Comparison of ENCODE assay signal across 17 cellular contexts in genomic region chr11:10655931-10656576, GRCh38. TPM values are rescaled to one million over a fixed set of nuclear protein-coding genes. Genes with fewer than 3 reads are reported as not detected.
A peak's percentile ranks its signal among the peaks of the same experiment; 100 is the strongest.
DNase-seq lines count a peak whose midpoint lies in the region; ATAC-seq and TF ChIP-seq lines count a peak whose summit lies in the region.
"Had no signal": no experiment of that assay in that cellular context is flagged by ENCODE, and none has a peak within 500 bp of the region (broad histone marks: within the 10 kb centered on the region; RNA-seq: fewer than 3 reads in every experiment).

No MANE protein-coding gene starts in this region.

- peak overlapping the region; percentile 35 for H3K27ac Mint-ChIP-seq in mesothelial cell of epicardium
- H3K27ac Mint-ChIP-seq in activated T-cell treated with anti-CD3 and anti-CD28 coated beads, Interleukin-2, amount 50 U/mL, for 72 hours, result no peak overlapping the region
- H3K27ac Mint-ChIP-seq: activated naive CD8-positive, alpha-beta T cell treated with anti-CD3 and anti-CD28 coated beads, Interleukin-2, amount 10 ng/mL, durations not matched to agents 7 days and 5 days; nephron progenitor cell; T-helper 2 cell treated with Interferon-gamma antibody and Interleukin-4, amounts not matched to agents 5 μg/mL and 100 μg/mL, for 36 hours had no signal

- no peak overlapping the region for H3K9ac ChIP-seq in GM23248

- H3K9me3 Mint-ChIP-seq in mesothelial cell of epicardium, result no peaks in the 10 kb centered on the region
- no peaks in the 10 kb centered on the region for H3K9me3 Mint-ChIP-seq in activated T-cell treated with anti-CD3 and anti-CD28 coated beads, Interleukin-2, amount 50 U/mL, for 72 hours
- H3K9me3 Mint-ChIP-seq: activated naive CD8-positive, alpha-beta T cell treated with anti-CD3 and anti-CD28 coated beads, Interleukin-2, amount 10 ng/mL, durations not matched to agents 7 days and 5 days; CD4-positive, CD25-positive, alpha-beta regulatory T cell; nephron progenitor cell; T-helper 2 cell treated with Interferon-gamma antibody and Interleukin-4, amounts not matched to agents 5 μg/mL and 100 μg/mL, for 36 hours had no signal

- H3K4me1 ChIP-seq in GM23248 (ENCODE audit: insufficient read depth), result peaks cover 54% of the 10 kb centered on the region
- H3K4me1 ChIP-seq in ascending aorta, result peaks cover 42 to 94% of the 10 kb centered on the region in 2 donors
- peaks cover 78 to 100% of the 10 kb centered on the region in 2 donors for H3K4me1 ChIP-seq in thoracic aorta (ENCODE audit: control insufficient read depth in 1 of 2, low read depth in 2 of 2)

- no peaks in the 10 kb centered on the region for H3K9me2 ChIP-seq in GM23248 (ENCODE audit: insufficient read depth)

- no peaks in the 10 kb centered on the region for H4K20me1 ChIP-seq in GM23248 (ENCODE audit: insufficient read depth)

- 70 to 71% methylated on average over 6 of the region's 6 CpGs for WGBS in GM23248 (ENCODE audit: low coverage in 1 of 2, low lambda C conversion rate in 2 of 2, missing lambda C conversion rate in 2 of 2), 2 experiments

- in situ Hi-C loops in GM23248 (cut with MboI), result loop anchor here (10.0 kb wide), 1 partner anchor 251 kb away; no protein-coding TSS in a partner anchor

- peaks cover 55% of the 10 kb centered on the region for H3K4me1 Mint-ChIP-seq in mesothelial cell of epicardium
- peaks cover 26% of the 10 kb centered on the region for H3K4me1 Mint-ChIP-seq in activated T-cell treated with anti-CD3 and anti-CD28 coated beads, Interleukin-2, amount 50 U/mL, for 72 hours (ENCODE audit: low read depth)

- intact Hi-C loops in ascending aorta (cut with DNase I), result loop anchor here (2.0 kb wide), 1 partner anchor 37 kb away; no protein-coding TSS in a partner anchor
- intact Hi-C loops in dorsolateral prefrontal cortex (cut with DNase I), result loop anchor here (5.0 to 10.0 kb wide), 2 partner anchors 76 to 79 kb away; no protein-coding TSS in a partner anchor

- CTCF ChIA-PET in GM10248 (lab: Yijun Ruan, JAX), result interaction anchor here (0.8 to 5.4 kb wide), 18 partner anchors 8 to 289 kb away, joined by 3 to 71 read pairs (median 6); partner anchors contain the start of gene RNF141

- peaks cover 34% of the 10 kb centered on the region for H3F3A ChIP-seq in GM23248 (ENCODE audit: insufficient read depth)

- POLR2A ChIA-PET in GM10248 (lab: Yijun Ruan, JAX), result no interaction called here

- no peak for ATAC-seq in thoracic aorta (ENCODE audit: insufficient number of reproducible peaks, low FRiP score, low read depth)
- no peak for ATAC-seq in activated T-cell treated with anti-CD3 and anti-CD28 coated beads, Interleukin-2, amount 50 U/mL, for 72 hours (replicated peaks in 1 of 2)

- H3K36me3 ChIP-seq in GM23248 (ENCODE audit: low read depth) (no peaks in the 10 kb centered on the region), ascending aorta (peaks cover 0 to 33% of the 10 kb centered on the region in 2 donors), thoracic aorta (no peaks in the 10 kb centered on the region), H7 (replicated peaks; ENCODE audit: control insufficient read depth, insufficient read depth, low read length) (no peaks in the 10 kb centered on the region)

- no peaks in the 10 kb centered on the region for H3K27me3 ChIP-seq in GM23248 (replicated peaks; ENCODE audit: insufficient read depth)
- no peaks in the 10 kb centered on the region for H3K27me3 ChIP-seq in ascending aorta
- H3K27me3 ChIP-seq in thoracic aorta (replicated peaks; ENCODE audit: insufficient read depth), result no peaks in the 10 kb centered on the region
- no peaks in the 10 kb centered on the region for H3K27me3 ChIP-seq in dorsolateral prefrontal cortex
- no peaks in the 10 kb centered on the region for H3K27me3 ChIP-seq in H7 (ENCODE audit: control insufficient read depth, insufficient read depth, low read length)

- H3K9me3 ChIP-seq in GM23248 (ENCODE audit: low read depth) (no peaks in the 10 kb centered on the region), ascending aorta (no peaks in the 10 kb centered on the region), thoracic aorta (no peaks in the 10 kb centered on the region)

- no peak for TF ChIP-seq CTCF in ascending aorta (IDR thresholded peaks at IDR 0.05)
- no peak for TF ChIP-seq CTCF in mesothelial cell of epicardium (IDR thresholded peaks at IDR 0.05; ENCODE audit: unreplicated experiment)
- TF ChIP-seq CTCF in thoracic aorta (IDR thresholded peaks at IDR 0.05), result no peak
- no peak for TF ChIP-seq CTCF in dorsolateral prefrontal cortex (IDR thresholded peaks at IDR 0.05 in 54 of 56, conservative IDR thresholded peaks at IDR 0.05 in 2 of 56; ENCODE audit: low read depth in 1 of 56, partially characterized antibody in 56 of 56)
- no peak for TF ChIP-seq CTCF in GM10248 (IDR thresholded peaks at IDR 0.05; ENCODE audit: control extremely low read depth, extremely low read depth, low read depth, missing control alignments)

- H2AFZ ChIP-seq in GM23248, result peak overlapping the region; percentile 46; the same call in 1 of the 2 replicates

- no peaks in the 10 kb centered on the region for H3K36me3 Mint-ChIP-seq in mesothelial cell of epicardium
- H3K36me3 Mint-ChIP-seq in activated T-cell treated with anti-CD3 and anti-CD28 coated beads, Interleukin-2, amount 50 U/mL, for 72 hours (ENCODE audit: insufficient read depth in 2 of 2), result no peaks in the 10 kb centered on the region
- H3K36me3 Mint-ChIP-seq: activated naive CD8-positive, alpha-beta T cell treated with anti-CD3 and anti-CD28 coated beads, Interleukin-2, amount 10 ng/mL, durations not matched to agents 7 days and 5 days; CD4-positive, CD25-positive, alpha-beta regulatory T cell had no signal

- DNase-seq in GM23248, result no peak
- DNase-seq in ascending aorta (ENCODE audit: low spot score in 2 of 2), result no peak
- no peak for DNase-seq in mesothelial cell of epicardium (ENCODE audit: low spot score in 2 of 2, unreplicated experiment in 2 of 2)
- DNase-seq in thoracic aorta (ENCODE audit: low spot score), result no peak
- no peak for DNase-seq in dorsolateral prefrontal cortex
- DNase-seq in activated T-cell treated with anti-CD3 and anti-CD28 coated beads, Interleukin-2, amount 50 U/mL, for 72 hours, result no peak
- no peak for DNase-seq in H7
- DNase-seq in GM10248 (ENCODE audit: extremely low spot score), result no peak
- DNase-seq: activated CD4-positive, alpha-beta T cell treated with anti-CD3 and anti-CD28 coated beads for 1 hour; activated naive CD8-positive, alpha-beta T cell treated with anti-CD3 and anti-CD28 coated beads, Interleukin-2, amount 10 ng/mL, durations not matched to agents 7 days and 5 days; CD4-positive, CD25-positive, alpha-beta regulatory T cell; hippocampal formation; NCI-H2081; NCI-H774; nephron progenitor cell had no signal

- H3K4me3 ChIP-seq in GM23248, result no peak overlapping the region
- H3K4me3 ChIP-seq in ascending aorta, result no peak overlapping the region
- H3K4me3 ChIP-seq in thoracic aorta, result peak overlapping the region; percentile 3
- no peak overlapping the region for H3K4me3 ChIP-seq in dorsolateral prefrontal cortex
- no peak overlapping the region for H3K4me3 ChIP-seq in H7 (ENCODE audit: insufficient read depth, low read depth, low read length)

- no peak overlapping the region for H3K4me2 ChIP-seq in GM23248 (ENCODE audit: unreplicated experiment)

- no peaks in the 10 kb centered on the region for H3K79me2 ChIP-seq in GM23248 (ENCODE audit: insufficient read depth)

- H3K27me3 Mint-ChIP-seq in mesothelial cell of epicardium (ENCODE audit: low read depth), result no peaks in the 10 kb centered on the region
- no peaks in the 10 kb centered on the region for H3K27me3 Mint-ChIP-seq in activated T-cell treated with anti-CD3 and anti-CD28 coated beads, Interleukin-2, amount 50 U/mL, for 72 hours (ENCODE audit: low read depth)
- H3K27me3 Mint-ChIP-seq: CD4-positive, CD25-positive, alpha-beta regulatory T cell had no signal

- H3K27ac ChIP-seq in GM23248 (no peak overlapping the region), ascending aorta (peak overlapping the region; percentile 88 to 93), thoracic aorta (peak overlapping the region; percentile 90 to 94), dorsolateral prefrontal cortex (peak overlapping the region in 23 of 59 donors; percentile 0 to 80 (median 41))

- no peak overlapping the region for H3K4me3 Mint-ChIP-seq in mesothelial cell of epicardium
- no peak overlapping the region for H3K4me3 Mint-ChIP-seq in activated T-cell treated with anti-CD3 and anti-CD28 coated beads, Interleukin-2, amount 50 U/mL, for 72 hours
- H3K4me3 Mint-ChIP-seq: activated naive CD8-positive, alpha-beta T cell treated with anti-CD3 and anti-CD28 coated beads, Interleukin-2, amount 10 ng/mL, durations not matched to agents 7 days and 5 days; CD4-positive, CD25-positive, alpha-beta regulatory T cell; nephron progenitor cell; T-helper 2 cell treated with Interferon-gamma antibody and Interleukin-4, amounts not matched to agents 5 μg/mL and 100 μg/mL, for 36 hours had no signal

RNA-seq across cellular contexts. Expression of gene IRAG1, which starts 37.5 kb away (rescaled TPM):
- total RNA-seq in GM23248 (2014; rRNA removed; shearing (Covaris generic)), result 5.9 and 6.7 TPM in 2 replicates
- polyA plus RNA-seq in GM23248 (2016; fragmentation: Nextera tagmentation; extraction: Ambion mirVana), result 4.5 and 5.3 TPM in 2 replicates
- total RNA-seq in ascending aorta (236 TPM), mesothelial cell of epicardium (13.1 to 13.8 TPM (median 13.6 TPM) in 3 replicates), thoracic aorta (100 to 1,000 TPM; 281 to 393 TPM), dorsolateral prefrontal cortex (100 to 1,000 TPM in 18 of 120 experiments, 10 to 100 TPM in 102; 39.1 to 210 (median 73.5) TPM)
- total RNA-seq in activated T-cell treated with anti-CD3 and anti-CD28 coated beads, Interleukin-2, amount 50 U/mL, for 72 hours, result under 1 TPM in 1 of 2 donors, not detected in 1; 0.09 TPM
- 3.0 and 4.5 TPM in 2 replicates for total RNA-seq in H7 (2014; rRNA removed; shearing (Covaris generic))
- total RNA-seq: activated naive CD8-positive, alpha-beta T cell treated with anti-CD3 and anti-CD28 coated beads, Interleukin-2, amount 10 ng/mL, durations not matched to agents 7 days and 5 days; CD4-positive, CD25-positive, alpha-beta regulatory T cell; epithelial cell of proximal tubule had no signal
- polyA plus RNA-seq: CD4-positive, CD25-positive, alpha-beta regulatory T cell had no signal
